Comparison of ENCODE assay signal across 8 cellular contexts in genomic region chr11:67355794-67356550, GRCh38. TPM values are rescaled to one million over a fixed set of nuclear protein-coding genes. Genes with fewer than 3 reads are reported as not detected.
A peak's percentile ranks its signal among the peaks of the same experiment; 100 is the strongest.
DNase-seq lines count a peak whose midpoint lies in the region; ATAC-seq, FAIRE-seq and TF ChIP-seq lines count a peak whose summit lies in the region.

No MANE protein-coding gene starts in this region.

- H3K9me3 Mint-ChIP-seq in naive thymus-derived CD8-positive, alpha-beta T cell: no peaks in the 10 kb centered on the region
- no peaks in the 10 kb centered on the region for H3K9me3 Mint-ChIP-seq in natural killer cell

- TF ChIP-seq CTCF in GM10248 (IDR thresholded peaks at IDR 0.05; ENCODE audit: control extremely low read depth, extremely low read depth, low read depth, missing control alignments) (no peak), gastroesophageal sphincter (IDR thresholded peaks at IDR 0.05) (no peak), natural killer cell (IDR thresholded peaks at IDR 0.05) (no peak)

- H3K27ac ChIP-seq in gastroesophageal sphincter (peak overlapping the region; percentile 87 to 99 (median 94)), small intestine (ENCODE audit: low read depth in 1 of 2, low read length in 1 of 2) (peak overlapping the region; percentile 92 to 99)

- H3K4me1 Mint-ChIP-seq in naive thymus-derived CD8-positive, alpha-beta T cell: peaks cover 11 to 70% (median 38%) of the 10 kb centered on the region in 4 donors
- H3K4me1 Mint-ChIP-seq in natural killer cell: peaks cover 22 to 35% of the 10 kb centered on the region in 2 donors

- peak overlapping the region in 1 of 10 donors; percentile 79 for H3K27ac Mint-ChIP-seq in naive thymus-derived CD8-positive, alpha-beta T cell
- H3K27ac Mint-ChIP-seq in natural killer cell: peak overlapping the region in 1 of 2 donors; percentile 33

- TF ChIP-seq POLR2A in Raji (IDR thresholded peaks at IDR 0.05; ENCODE audit: insufficient read depth, low read depth, low read length) (peak; percentile 23; the same call in 1 of the 2 replicates), gastroesophageal sphincter (IDR thresholded peaks at IDR 0.05) (no peak)

- H3K27me3 ChIP-seq in gastroesophageal sphincter: no peaks in the 10 kb centered on the region
- no peaks in the 10 kb centered on the region for H3K27me3 ChIP-seq in small intestine (ENCODE audit: control insufficient read depth in 2 of 2, insufficient read depth in 2 of 2, low read length in 2 of 2)

- FAIRE-seq in small intestine (lab: Jason Lieb, UNC): no peak

- no peaks in the 10 kb centered on the region for H3K9me3 ChIP-seq in gastroesophageal sphincter
- H3K9me3 ChIP-seq in small intestine (ENCODE audit: control insufficient read depth, low read depth): no peaks in the 10 kb centered on the region

- ATAC-seq in gastroesophageal sphincter (no peak), GM18870 (IDR thresholded peaks at IDR 0.05; ENCODE audit: unreplicated experiment) (no peak), natural killer cell (no peak)
- ATAC-seq in naive thymus-derived CD8-positive, alpha-beta T cell: no peak

- peak overlapping the region in 1 of 10 donors; percentile 28 for H3K4me3 Mint-ChIP-seq in naive thymus-derived CD8-positive, alpha-beta T cell
- no peak overlapping the region for H3K4me3 Mint-ChIP-seq in natural killer cell

- 77% methylated on average over 4 of the region's 4 CpGs; no CpG with 5 or more reads in 1 of the 2 donors for WGBS in gastroesophageal sphincter (ENCODE audit: low coverage in 1 of 2), 2 donors
- 47 to 70% (median 51%) methylated on average over 4 of the region's 4 CpGs for WGBS in small intestine, 3 donors

- POLR2A ChIA-PET in GM10248 (lab: Yijun Ruan, JAX): interaction anchor here (0.8 kb wide), 1 partner anchor 27 kb away, joined by 4 read pairs; no protein-coding TSS in a partner anchor
- POLR2A ChIA-PET in naive thymus-derived CD8-positive, alpha-beta T cell (lab: Charles Lee): interaction anchor here (1.2 to 19.8 kb wide), 6 partner anchors 11 to 112 kb away, joined by 3 to 493 read pairs (median 6); partner anchors contain the start of genes CLCF1, PPP1CA, RAD9A and TBC1D10C

- H3K4me3 ChIP-seq in gastroesophageal sphincter (no peak overlapping the region), small intestine (ENCODE audit: low read depth in 1 of 2, low read length in 2 of 2) (peak overlapping the region in 1 of 2 donors; percentile 27)

- no peaks in the 10 kb centered on the region for H3K27me3 Mint-ChIP-seq in naive thymus-derived CD8-positive, alpha-beta T cell
- peaks cover 0 to 9% of the 10 kb centered on the region in 2 donors for H3K27me3 Mint-ChIP-seq in natural killer cell (ENCODE audit: low read depth in 2 of 2)

- H3K4me1 ChIP-seq in gastroesophageal sphincter (peaks cover 7 to 79% (median 57%) of the 10 kb centered on the region in 3 donors), small intestine (ENCODE audit: control insufficient read depth in 2 of 2, insufficient read depth in 1 of 2, low read depth in 1 of 2, low read length in 1 of 2) (peaks cover 4 to 5% of the 10 kb centered on the region in 2 donors)

- TF ChIP-seq EP300 in gastroesophageal sphincter (IDR thresholded peaks at IDR 0.05): no peak

- intact Hi-C loops in natural killer cell (cut with micrococcal nuclease): no loop called here

- H3K36me3 Mint-ChIP-seq in naive thymus-derived CD8-positive, alpha-beta T cell: no peaks in the 10 kb centered on the region
- no peaks in the 10 kb centered on the region for H3K36me3 Mint-ChIP-seq in natural killer cell

- H3K36me3 ChIP-seq in gastroesophageal sphincter (no peaks in the 10 kb centered on the region), small intestine (ENCODE audit: control insufficient read depth in 2 of 2, insufficient read depth in 2 of 2, low read length in 2 of 2) (no peaks in the 10 kb centered on the region)

- CTCF ChIA-PET in GM10248 (lab: Yijun Ruan, JAX): interaction anchor here (0.8 to 37.4 kb wide), 13 partner anchors 16 to 304 kb away, joined by 3 to 1573 read pairs (median 4); partner anchors contain the start of genes CDK2AP2, CLCF1, KDM2A and NUDT8

- DNase-seq in GM10248 (ENCODE audit: extremely low spot score): peak; percentile 1
- DNase-seq in small intestine: peak; percentile 78
- no peak for DNase-seq in naive thymus-derived CD8-positive, alpha-beta T cell
- DNase-seq in activated effector memory CD4-positive, alpha-beta T cell treated with Interleukin-2 at 50 U/mL for 16 hours: no peak
- DNase-seq in natural killer cell: no peak

RNA-seq across cellular contexts. Expression of gene POLD4, which starts 2.6 kb away (rescaled TPM):
- total RNA-seq in gastroesophageal sphincter (10 to 100 TPM; 65.7 to 87.3 (median 74.4) TPM), natural killer cell (10 to 100 TPM; 45.8 to 63.7 (median 60.5) TPM)
- 100 to 1,000 TPM; 153 to 492 (median 467) TPM for polyA plus RNA-seq in small intestine
- total RNA-seq in naive thymus-derived CD8-positive, alpha-beta T cell: 100 to 1,000 TPM; 102 to 110 TPM
- 100 to 1,000 TPM in 2 of 3 donors, 10 to 100 TPM in 1; 87.7 to 105 (median 102) TPM for polyA plus RNA-seq in naive thymus-derived CD8-positive, alpha-beta T cell

RNA-seq across cellular contexts. Expression of gene CLCF1, which starts 17.4 kb away (rescaled TPM):
- 10 to 100 TPM in 1 of 4 donors, 1 to 10 TPM in 3; 6.1 to 21.7 (median 9.4) TPM for total RNA-seq in gastroesophageal sphincter
- polyA plus RNA-seq in small intestine: 1 to 10 TPM in 2 of 3 donors, not detected in 1; 1.4 to 3.0 TPM
- 1 to 10 TPM; 1.1 to 1.5 TPM for total RNA-seq in naive thymus-derived CD8-positive, alpha-beta T cell
- under 1 TPM in 1 of 3 donors, not detected in 2; 0.58 TPM for polyA plus RNA-seq in naive thymus-derived CD8-positive, alpha-beta T cell
- 10 to 100 TPM in 2 of 3 donors, 1 to 10 TPM in 1; 9.8 to 13.4 (median 10.3) TPM for total RNA-seq in natural killer cell

RNA-seq across cellular contexts. Expression of gene RAD9A, which starts 35.8 kb away (rescaled TPM):
- total RNA-seq in gastroesophageal sphincter (10 to 100 TPM in 2 of 4 donors, 1 to 10 TPM in 2; 8.5 to 16.0 (median 11.1) TPM), natural killer cell (10 to 100 TPM; 30.2 to 47.1 (median 37.3) TPM)
- 10 to 100 TPM; 19.5 to 88.3 (median 58.6) TPM for polyA plus RNA-seq in small intestine
- total RNA-seq in naive thymus-derived CD8-positive, alpha-beta T cell: 10 to 100 TPM; 47.3 to 58.1 TPM
- 1 to 10 TPM; 6.5 to 9.4 (median 6.6) TPM for polyA plus RNA-seq in naive thymus-derived CD8-positive, alpha-beta T cell

RNA-seq across cellular contexts. Expression of gene PPP1CA, which starts 45.7 kb away (rescaled TPM):
- total RNA-seq in gastroesophageal sphincter: 10 to 100 TPM; 49.9 to 78.6 (median 63.4) TPM
- 100 to 1,000 TPM; 165 to 211 (median 210) TPM for polyA plus RNA-seq in small intestine
- total RNA-seq in naive thymus-derived CD8-positive, alpha-beta T cell: 100 to 1,000 TPM; 141 to 146 TPM
- polyA plus RNA-seq in naive thymus-derived CD8-positive, alpha-beta T cell: 100 to 1,000 TPM; 357 to 518 (median 403) TPM
- total RNA-seq in natural killer cell: 100 to 1,000 TPM; 222 to 245 (median 233) TPM

RNA-seq across cellular contexts. Expression of gene TBC1D10C, which starts 47.9 kb away (rescaled TPM):
- total RNA-seq in gastroesophageal sphincter: 1 to 10 TPM in 3 of 4 donors, under 1 TPM in 1; 0.30 to 2.0 (median 1.5) TPM
- 10 to 100 TPM in 1 of 3 donors, 1 to 10 TPM in 2; 2.5 to 18.1 (median 4.4) TPM for polyA plus RNA-seq in small intestine
- total RNA-seq in naive thymus-derived CD8-positive, alpha-beta T cell: 100 to 1,000 TPM; 403 to 419 TPM
- 100 to 1,000 TPM; 231 to 307 (median 251) TPM for polyA plus RNA-seq in naive thymus-derived CD8-positive, alpha-beta T cell
- 100 to 1,000 TPM; 314 to 359 (median 342) TPM for total RNA-seq in natural killer cell

Comparison
In these comparisons a context has a peak if more than half of its experiments do, and no peak if none do; other contexts are left out.
1. DNase-seq: peak in GM10248 (single experiment) and small intestine (single experiment); none in naive thymus-derived CD8-positive, alpha-beta T cell (0 of 10), activated effector memory CD4-positive, alpha-beta T cell treated with Interleukin-2 at 50 U/mL for 16 hours (single experiment) and natural killer cell (single experiment).